Comparison of ENCODE assay signal across 11 cellular contexts in genomic region chr6:41636803-41637178, GRCh38. TPM values are rescaled to one million over a fixed set of nuclear protein-coding genes. Genes with fewer than 3 reads are reported as not detected.
DNase-seq lines count a peak whose midpoint lies in the region; ATAC-seq and FAIRE-seq lines count a peak whose summit lies in the region.
"Had no signal": no experiment of that assay in that cellular context is flagged by ENCODE, and none has a peak within 500 bp of the region (broad histone marks: within the 10 kb centered on the region; RNA-seq: fewer than 3 reads in every experiment).

No MANE protein-coding gene starts in this region.

- peak overlapping the region; percentile 98 for H3K4me3 ChIP-seq in H7 (ENCODE audit: insufficient read depth, low read depth, low read length)
- peak overlapping the region; percentile 1 to 31 for H3K4me3 ChIP-seq in small intestine (ENCODE audit: low read depth in 1 of 2, low read length in 2 of 2)

- H3K27me3 ChIP-seq in H7 (ENCODE audit: control insufficient read depth, insufficient read depth, low read length), result peaks cover 30% of the 10 kb centered on the region
- H3K27me3 ChIP-seq in small intestine (ENCODE audit: control insufficient read depth in 2 of 2, insufficient read depth in 2 of 2, low read length in 2 of 2), result peaks cover 3 to 6% of the 10 kb centered on the region in 2 donors

- no peaks in the 10 kb centered on the region for H3K36me3 ChIP-seq in H7 (replicated peaks; ENCODE audit: control insufficient read depth, insufficient read depth, low read length)
- no peaks in the 10 kb centered on the region for H3K36me3 ChIP-seq in small intestine (ENCODE audit: control insufficient read depth in 2 of 2, insufficient read depth in 2 of 2, low read length in 2 of 2)

- no peak for FAIRE-seq in small intestine (lab: Jason Lieb, UNC)

- no peaks in the 10 kb centered on the region for H3K4me1 ChIP-seq in small intestine (ENCODE audit: control insufficient read depth in 2 of 2, insufficient read depth in 1 of 2, low read depth in 1 of 2, low read length in 1 of 2)

- no peak overlapping the region for H3K27ac ChIP-seq in small intestine (ENCODE audit: low read depth in 1 of 2, low read length in 1 of 2)

- DNase-seq in H7 (peak; percentile 90), astrocyte of the hippocampus (ENCODE audit: low read depth, low spot score) (peak; percentile 68), iPS-NIHi7 (ENCODE audit: extremely low spot score) (peak; percentile 84), small intestine (peak; percentile 71), cortex of kidney (lab: John Stamatoyannopoulos, UW) (no peak), NCI-H2029 (lab: John Stamatoyannopoulos, UW) (no peak)
- DNase-seq: activated naive CD8-positive, alpha-beta T cell treated with anti-CD3 and anti-CD28 coated beads, Interleukin-2, amount 10 ng/mL, durations not matched to agents 7 days and 5 days; stimulated activated naive CD8-positive, alpha-beta T cell treated with anti-CD3 and anti-CD28 coated beads, Interleukin-15, Interleukin-2, amounts not matched to agents 100 U/mL and 50 U/mL, for 24 hours; T-helper 1 cell had no signal

- WGBS in small intestine, 3 donors, result 16 to 33% (median 31%) methylated on average over 24 to 30 of the region's 30 CpGs

- no peaks in the 10 kb centered on the region for H3K9me3 ChIP-seq in small intestine (ENCODE audit: control insufficient read depth, low read depth)

- no peak for ATAC-seq in HG03378 (IDR thresholded peaks at IDR 0.05; ENCODE audit: unreplicated experiment)
- no peak for ATAC-seq in HG02610 (IDR thresholded peaks at IDR 0.05; ENCODE audit: unreplicated experiment)
- ATAC-seq: stimulated activated naive CD8-positive, alpha-beta T cell treated with anti-CD3 and anti-CD28 coated beads, Interleukin-15, Interleukin-2, amounts not matched to agents 100 U/mL and 50 U/mL, for 24 hours had no signal

RNA-seq across cellular contexts. Expression of gene MDFI, which starts 1.5 kb away (rescaled TPM):
- total RNA-seq in H7 (2014; rRNA removed; shearing (Covaris generic)), result 205 and 262 TPM in 2 replicates
- 1 to 10 TPM in 1 of 3 donors, under 1 TPM in 2; 0.81 to 7.1 (median 0.89) TPM for polyA plus RNA-seq in small intestine
- total RNA-seq: activated naive CD8-positive, alpha-beta T cell treated with anti-CD3 and anti-CD28 coated beads, Interleukin-2, amount 10 ng/mL, durations not matched to agents 7 days and 5 days had no signal

Comparison
In these comparisons a context has a peak if more than half of its experiments do, and no peak if none do; other contexts are left out.
1. DNase-seq: peak in H7 (single experiment), astrocyte of the hippocampus (single experiment), iPS-NIHi7 (single experiment) and small intestine (single experiment); none in cortex of kidney (single experiment) and NCI-H2029 (single experiment).